In the genomic region with DNA sequence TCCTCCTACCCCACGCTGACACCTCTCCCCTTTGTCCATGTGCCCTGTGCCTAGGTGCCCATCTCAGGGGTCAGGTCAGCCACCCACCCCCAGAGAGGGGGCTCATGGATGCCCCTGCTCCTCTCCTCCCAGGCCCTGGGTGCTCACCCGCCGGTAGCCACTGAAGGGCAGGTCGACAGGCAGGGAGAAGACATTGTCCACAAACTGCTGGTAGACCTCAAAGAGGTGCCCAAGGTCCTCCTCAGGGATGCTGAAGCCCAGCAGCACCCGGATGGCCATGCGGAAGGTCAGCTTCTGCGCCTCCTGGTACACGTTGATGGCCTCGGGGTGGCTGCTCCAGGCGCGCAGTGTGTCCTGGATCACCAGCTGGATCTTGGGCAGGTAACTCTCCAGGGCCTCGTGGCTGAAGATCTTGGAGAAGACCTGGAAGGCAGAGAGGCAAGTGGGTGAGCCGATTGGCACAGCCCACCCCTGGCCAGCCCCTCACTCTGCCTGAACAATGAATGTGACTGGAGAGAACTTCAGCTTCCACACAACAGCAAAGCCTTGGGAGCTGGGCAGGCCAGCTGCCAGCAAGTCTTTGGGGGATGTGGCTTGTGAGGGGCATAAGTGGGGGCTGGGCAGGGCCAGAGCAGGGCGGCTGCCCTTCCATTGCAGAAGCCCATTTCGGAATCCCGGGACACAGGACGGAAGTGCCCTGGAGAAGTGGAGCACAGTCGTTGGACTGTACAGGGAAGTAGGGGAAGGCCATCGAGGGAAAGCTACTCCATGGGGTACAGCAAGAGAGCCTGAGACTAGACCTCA, we compare ENCODE assay signal across 1 cellular context.
TF ChIP-seq lines count a peak whose summit lies in the region.

No MANE protein-coding gene starts in this region.

TF ChIP-seq in H1, 55 proteins besides CTCF, POLR2A, EP300 and RAD21:
- TF ChIP-seq KDM1A (IDR thresholded peaks at IDR 0.05; ENCODE audit: borderline replicate concordance, low read length), result peak; percentile 42; the same call in 1 of the 2 replicates
- TF ChIP-seq RNF2 (IDR thresholded peaks at IDR 0.05; ENCODE audit: borderline replicate concordance, low read depth, low read length, missing control alignments, poor library complexity, severe bottlenecking), result no peak
